ENCODE assay signal across 1 cellular context in the genomic region with DNA sequence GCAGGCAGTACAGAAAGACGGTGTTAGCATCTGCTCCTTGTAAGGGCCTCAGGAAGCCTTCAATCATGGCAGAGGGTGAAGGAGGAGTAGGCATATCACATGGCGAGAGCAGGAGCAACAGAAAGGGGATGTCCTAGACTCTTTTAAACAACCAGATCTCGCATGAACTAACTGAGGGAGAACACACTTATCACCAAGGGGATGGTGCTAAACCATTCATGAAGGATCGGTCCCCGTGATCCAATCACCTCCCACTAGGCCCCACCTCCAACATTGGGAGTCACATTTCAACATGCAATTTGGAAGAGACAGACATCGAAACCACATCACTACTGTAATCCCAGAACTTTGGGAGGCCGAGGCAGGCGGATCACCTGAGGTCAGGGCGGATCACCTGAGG.
TF ChIP-seq lines count a peak whose summit lies in the region.

No MANE protein-coding gene starts in this region.

TF ChIP-seq in WTC11, 78 proteins besides CTCF, POLR2A, EP300 and RAD21 (continued from another document):
- TF ChIP-seq, protein P1, sequence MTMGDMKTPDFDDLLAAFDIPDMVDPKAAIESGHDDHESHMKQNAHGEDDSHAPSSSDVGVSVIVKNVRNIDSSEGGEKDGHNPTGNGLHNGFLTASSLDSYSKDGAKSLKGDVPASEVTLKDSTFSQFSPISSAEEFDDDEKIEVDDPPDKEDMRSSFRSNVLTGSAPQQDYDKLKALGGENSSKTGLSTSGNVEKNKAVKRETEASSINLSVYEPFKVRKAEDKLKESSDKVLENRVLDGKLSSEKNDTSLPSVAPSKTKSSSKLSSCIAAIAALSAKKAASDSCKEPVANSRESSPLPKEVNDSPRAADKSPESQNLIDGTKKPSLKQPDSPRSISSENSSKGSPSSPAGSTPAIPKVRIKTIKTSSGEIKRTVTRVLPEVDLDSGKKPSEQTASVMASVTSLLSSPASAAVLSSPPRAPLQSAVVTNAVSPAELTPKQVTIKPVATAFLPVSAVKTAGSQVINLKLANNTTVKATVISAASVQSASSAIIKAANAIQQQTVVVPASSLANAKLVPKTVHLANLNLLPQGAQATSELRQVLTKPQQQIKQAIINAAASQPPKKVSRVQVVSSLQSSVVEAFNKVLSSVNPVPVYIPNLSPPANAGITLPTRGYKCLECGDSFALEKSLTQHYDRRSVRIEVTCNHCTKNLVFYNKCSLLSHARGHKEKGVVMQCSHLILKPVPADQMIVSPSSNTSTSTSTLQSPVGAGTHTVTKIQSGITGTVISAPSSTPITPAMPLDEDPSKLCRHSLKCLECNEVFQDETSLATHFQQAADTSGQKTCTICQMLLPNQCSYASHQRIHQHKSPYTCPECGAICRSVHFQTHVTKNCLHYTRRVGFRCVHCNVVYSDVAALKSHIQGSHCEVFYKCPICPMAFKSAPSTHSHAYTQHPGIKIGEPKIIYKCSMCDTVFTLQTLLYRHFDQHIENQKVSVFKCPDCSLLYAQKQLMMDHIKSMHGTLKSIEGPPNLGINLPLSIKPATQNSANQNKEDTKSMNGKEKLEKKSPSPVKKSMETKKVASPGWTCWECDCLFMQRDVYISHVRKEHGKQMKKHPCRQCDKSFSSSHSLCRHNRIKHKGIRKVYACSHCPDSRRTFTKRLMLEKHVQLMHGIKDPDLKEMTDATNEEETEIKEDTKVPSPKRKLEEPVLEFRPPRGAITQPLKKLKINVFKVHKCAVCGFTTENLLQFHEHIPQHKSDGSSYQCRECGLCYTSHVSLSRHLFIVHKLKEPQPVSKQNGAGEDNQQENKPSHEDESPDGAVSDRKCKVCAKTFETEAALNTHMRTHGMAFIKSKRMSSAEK (CRISPR knock-in tag; IDR thresholded peaks at IDR 0.05; ENCODE audit: borderline replicate concordance) = no peak
- TF ChIP-seq CREM (CRISPR knock-in tag; IDR thresholded peaks at IDR 0.05) (no peak), GABPB1 (CRISPR knock-in tag; IDR thresholded peaks at IDR 0.05) (no peak), ZMAT4 (CRISPR knock-in tag; IDR thresholded peaks at IDR 0.05) (no peak), ELF4 (CRISPR knock-in tag; IDR thresholded peaks at IDR 0.05; ENCODE audit: low read depth) (no peak)
- TF ChIP-seq, protein P2, sequence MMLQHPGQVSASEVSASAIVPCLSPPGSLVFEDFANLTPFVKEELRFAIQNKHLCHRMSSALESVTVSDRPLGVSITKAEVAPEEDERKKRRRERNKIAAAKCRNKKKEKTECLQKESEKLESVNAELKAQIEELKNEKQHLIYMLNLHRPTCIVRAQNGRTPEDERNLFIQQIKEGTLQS (CRISPR knock-in tag; conservative IDR thresholded peaks at IDR 0.05) = no peak
- TF ChIP-seq, protein P3, sequence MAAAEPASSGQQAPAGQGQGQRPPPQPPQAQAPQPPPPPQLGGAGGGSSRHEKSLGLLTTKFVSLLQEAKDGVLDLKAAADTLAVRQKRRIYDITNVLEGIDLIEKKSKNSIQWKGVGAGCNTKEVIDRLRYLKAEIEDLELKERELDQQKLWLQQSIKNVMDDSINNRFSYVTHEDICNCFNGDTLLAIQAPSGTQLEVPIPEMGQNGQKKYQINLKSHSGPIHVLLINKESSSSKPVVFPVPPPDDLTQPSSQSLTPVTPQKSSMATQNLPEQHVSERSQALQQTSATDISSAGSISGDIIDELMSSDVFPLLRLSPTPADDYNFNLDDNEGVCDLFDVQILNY (CRISPR knock-in tag; IDR thresholded peaks at IDR 0.05) = no peak
